ENCODE assay signal across 16 cellular contexts in the genomic region with DNA sequence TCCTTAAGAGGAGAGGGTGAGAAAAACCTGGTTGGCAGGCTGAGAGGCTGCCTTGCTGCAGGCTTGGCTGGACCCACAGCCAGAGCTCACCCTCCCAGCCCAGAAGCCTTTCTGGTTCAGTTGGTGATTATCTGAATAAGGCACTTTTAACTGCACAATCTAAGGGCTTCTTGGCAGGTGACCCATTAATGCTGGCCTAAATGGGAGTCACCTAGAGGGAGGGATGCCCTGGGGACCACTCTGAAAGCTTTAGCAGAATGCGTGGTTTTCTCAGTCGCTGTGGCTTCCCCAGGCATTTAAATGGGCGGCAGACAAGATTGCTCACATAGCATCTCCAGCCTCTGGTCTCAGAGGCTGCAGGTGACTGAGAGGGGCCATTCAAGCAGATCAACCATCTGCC. TPM values are rescaled to one million over a fixed set of nuclear protein-coding genes. Genes with fewer than 3 reads are reported as not detected.
"Had no signal": no experiment of that assay in that cellular context is flagged by ENCODE, and none has a peak within 500 bp of the region (broad histone marks: within the 10 kb centered on the region; RNA-seq: fewer than 3 reads in every experiment).

No MANE protein-coding gene starts in this region.

- H3K27ac ChIP-seq: esophagus muscularis mucosa, left ventricle myocardium inferior, right atrium auricular region, suprapubic skin had no signal

- H3K9me3 ChIP-seq: suprapubic skin had no signal

- DNase-seq: activated CD4-positive, alpha-beta T cell treated with anti-CD3 and anti-CD28 coated beads, Interleukin-2, amount 10 ng/mL, durations not matched to agents 24 days and 14 days; activated CD4-positive, CD25-positive, alpha-beta regulatory T cell; activated CD8-positive, alpha-beta memory T cell treated with anti-CD3 and anti-CD28 coated beads, Interleukin-2, amount 50 U/mL, for 48 hours; activated naive CD4-positive, alpha-beta T cell; activated naive CD8-positive, alpha-beta T cell treated with anti-CD3 and anti-CD28 coated beads, Interleukin-2, amount 10 ng/mL, durations not matched to agents 7 days and 5 days; cortex of kidney; effector CD4-positive, alpha-beta T cell; hypothalamus; left ventricle myocardium inferior; natural killer cell; nucleus accumbens; stimulated activated naive CD8-positive, alpha-beta T cell treated with anti-CD3 and anti-CD28 coated beads, Interleukin-15, Interleukin-2, amounts not matched to agents 100 U/mL and 50 U/mL, for 24 hours; trophoblast cell had no signal

- H3K27me3 ChIP-seq: right atrium auricular region had no signal

- H3K4me3 ChIP-seq: esophagus muscularis mucosa, left ventricle myocardium inferior, right atrium auricular region, suprapubic skin had no signal

- H3K36me3 ChIP-seq: esophagus muscularis mucosa, left ventricle myocardium inferior, right atrium auricular region, suprapubic skin had no signal

- H3K4me1 ChIP-seq: esophagus muscularis mucosa, left ventricle myocardium inferior, right atrium auricular region, suprapubic skin had no signal

RNA-seq across cellular contexts. Expression of a gene that starts 33.2 kb away (rescaled TPM):
- total RNA-seq: activated CD4-positive, alpha-beta T cell treated with anti-CD3 and anti-CD28 coated beads, Interleukin-2, amount 10 ng/mL, durations not matched to agents 24 days and 14 days; activated naive CD8-positive, alpha-beta T cell treated with anti-CD3 and anti-CD28 coated beads, Interleukin-2, amount 10 ng/mL, durations not matched to agents 7 days and 5 days had no signal
